19 cellular contexts compared by ENCODE assay signal in genomic region chr9:8394341-8394740, GRCh38.
DNase-seq lines count a peak whose midpoint lies in the region; ATAC-seq and TF ChIP-seq lines count a peak whose summit lies in the region.
"Had no signal": no experiment of that assay in that cellular context is flagged by ENCODE, and none has a peak within 500 bp of the region (broad histone marks: within the 10 kb centered on the region; RNA-seq: fewer than 3 reads in every experiment).

No MANE protein-coding gene starts in this region.

- H3K27ac ChIP-seq in GM23338 (ENCODE audit: low read depth) (no peak overlapping the region), thyroid gland (no peak overlapping the region)
- H3K27ac ChIP-seq: BLaER1 had no signal

- no peaks in the 10 kb centered on the region for H3K36me3 Mint-ChIP-seq in Caco-2 (ENCODE audit: insufficient read depth, unreplicated experiment)
- no peaks in the 10 kb centered on the region for H3K36me3 Mint-ChIP-seq in GM23338 (ENCODE audit: low read depth)
- H3K36me3 Mint-ChIP-seq in nephron (ENCODE audit: low read depth), result peaks cover 35% of the 10 kb centered on the region
- no peaks in the 10 kb centered on the region for H3K36me3 Mint-ChIP-seq in mesothelial cell of epicardium
- H3K36me3 Mint-ChIP-seq: CD14-positive monocyte; CD4-positive, alpha-beta memory T cell; CD4-positive, CD25-positive, alpha-beta regulatory T cell; CD8-positive, alpha-beta memory T cell had no signal

- H3K4me1 Mint-ChIP-seq in Caco-2 (ENCODE audit: low read depth, unreplicated experiment), result no peaks in the 10 kb centered on the region
- peaks cover 18% of the 10 kb centered on the region for H3K4me1 Mint-ChIP-seq in GM23338
- peaks cover 64% of the 10 kb centered on the region for H3K4me1 Mint-ChIP-seq in nephron
- H3K4me1 Mint-ChIP-seq in mesothelial cell of epicardium, result peaks cover 14% of the 10 kb centered on the region
- H3K4me1 Mint-ChIP-seq: CD14-positive monocyte; CD4-positive, alpha-beta memory T cell; CD4-positive, CD25-positive, alpha-beta regulatory T cell; CD8-positive, alpha-beta memory T cell had no signal

- no peaks in the 10 kb centered on the region for H3K9me3 ChIP-seq in Caco-2
- H3K9me3 ChIP-seq in thyroid gland, result no peaks in the 10 kb centered on the region
- H3K9me3 ChIP-seq: BE2C, BLaER1 had no signal

- H3F3A ChIP-seq in GM23338 (replicated peaks; ENCODE audit: low read depth), result no peaks in the 10 kb centered on the region

- H3K4me3 ChIP-seq in Caco-2 (ENCODE audit: low read depth, low read length), result no peak overlapping the region
- no peak overlapping the region for H3K4me3 ChIP-seq in GM23338
- H3K4me3 ChIP-seq in thyroid gland (replicated peaks in 1 of 3), result no peak overlapping the region
- H3K4me3 ChIP-seq: BLaER1 had no signal

- H4K20me1 ChIP-seq in GM23338 (replicated peaks; ENCODE audit: insufficient read depth), result no peaks in the 10 kb centered on the region
- H4K20me1 ChIP-seq: BLaER1 had no signal

- POLR2A ChIA-PET in Caco-2 (lab: Charles Lee), result no interaction called here

- no peaks in the 10 kb centered on the region for H3K79me2 ChIP-seq in GM23338 (replicated peaks; ENCODE audit: insufficient read depth)

- no peaks in the 10 kb centered on the region for H3K4me1 ChIP-seq in Caco-2
- peaks cover 19% of the 10 kb centered on the region for H3K4me1 ChIP-seq in GM23338 (ENCODE audit: insufficient read depth)
- no peaks in the 10 kb centered on the region for H3K4me1 ChIP-seq in thyroid gland
- H3K4me1 ChIP-seq: BE2C, BLaER1 had no signal

- H3K27ac Mint-ChIP-seq in Caco-2 (ENCODE audit: unreplicated experiment) (no peak overlapping the region), GM23338 (no peak overlapping the region), nephron (peak overlapping the region in 2 of 3 experiments; percentile 24 to 44), mesothelial cell of epicardium (no peak overlapping the region)
- H3K27ac Mint-ChIP-seq: CD14-positive monocyte; CD4-positive, alpha-beta memory T cell; CD4-positive, CD25-positive, alpha-beta regulatory T cell; CD8-positive, alpha-beta memory T cell had no signal

- DNase-seq in Caco-2 (no peak), GM23338 (ENCODE audit: low spot score) (no peak), mesothelial cell of epicardium (ENCODE audit: low spot score in 2 of 2, unreplicated experiment in 2 of 2) (no peak), thyroid gland (no peak)
- DNase-seq: 8988T; ACHN; BE2C; C1 segment of cervical spinal cord; Calu3; CD4-positive, alpha-beta memory T cell; CD4-positive, CD25-positive, alpha-beta regulatory T cell; CD8-positive, alpha-beta memory T cell; COR-L47; DMS79 treated with DMSO at 0.1 percent for 48 hours; GF-D8 had no signal

- H3K4me2 ChIP-seq in GM23338, result peak overlapping the region; percentile 13; the same call in 1 of the 2 replicates
- H3K4me2 ChIP-seq: BLaER1 had no signal

- H3K27me3 ChIP-seq in Caco-2 (replicated peaks; ENCODE audit: control insufficient read depth, insufficient read depth, low read length) (no peaks in the 10 kb centered on the region), GM23338 (ENCODE audit: insufficient read depth) (no peaks in the 10 kb centered on the region), thyroid gland (no peaks in the 10 kb centered on the region)
- H3K27me3 ChIP-seq: BE2C, BLaER1 had no signal

- H3K9me3 Mint-ChIP-seq in Caco-2 (ENCODE audit: unreplicated experiment), result no peaks in the 10 kb centered on the region
- no peaks in the 10 kb centered on the region for H3K9me3 Mint-ChIP-seq in GM23338
- no peaks in the 10 kb centered on the region for H3K9me3 Mint-ChIP-seq in nephron
- no peaks in the 10 kb centered on the region for H3K9me3 Mint-ChIP-seq in mesothelial cell of epicardium
- H3K9me3 Mint-ChIP-seq: CD4-positive, alpha-beta memory T cell; CD4-positive, CD25-positive, alpha-beta regulatory T cell; CD8-positive, alpha-beta memory T cell had no signal

- TF ChIP-seq CTCF in Caco-2 (IDR thresholded peaks at IDR 0.05; ENCODE audit: insufficient read depth in 1 of 2, low read depth in 1 of 2, low read length in 1 of 2, severe bottlenecking in 1 of 2, unreplicated experiment in 1 of 2), result no peak
- TF ChIP-seq CTCF in GM23338 (conservative IDR thresholded peaks at IDR 0.05; ENCODE audit: low read depth in 2 of 2), result no peak
- TF ChIP-seq CTCF in nephron (IDR thresholded peaks at IDR 0.05; ENCODE audit: unreplicated experiment in 3 of 3), result no peak
- TF ChIP-seq CTCF in mesothelial cell of epicardium (IDR thresholded peaks at IDR 0.05; ENCODE audit: unreplicated experiment), result no peak
- no peak for TF ChIP-seq CTCF in thyroid gland (IDR thresholded peaks at IDR 0.05)

- intact Hi-C loops in Caco-2 (cut with micrococcal nuclease; ENCODE audit: unreplicated experiment) (no loop called here), thyroid gland (cut with DNase I) (no loop called here)

- H3K36me3 ChIP-seq in Caco-2 (ENCODE audit: control insufficient read depth, insufficient read depth, low read length) (no peaks in the 10 kb centered on the region), GM23338 (ENCODE audit: insufficient read depth) (no peaks in the 10 kb centered on the region), thyroid gland (no peaks in the 10 kb centered on the region)
- H3K36me3 ChIP-seq: BE2C, BLaER1 had no signal

- CTCF ChIA-PET in Caco-2 (lab: Charles Lee), result no interaction called here

- no peak overlapping the region for H2AFZ ChIP-seq in GM23338

- no TSS peak for BruUV-seq in Caco-2 (replicated peaks; lab: Mats Ljungman, UMichigan)

- ATAC-seq in GM23338 (no peak), HG02571 (IDR thresholded peaks at IDR 0.05; ENCODE audit: unreplicated experiment) (no peak)

- 92 to 97% methylated on average over 1 of the region's 1 CpG for WGBS in thyroid gland, 2 donors

- H3K9me2 ChIP-seq in GM23338 (ENCODE audit: insufficient read depth), result no peaks in the 10 kb centered on the region

- no peak for TF ChIP-seq POLR2A in thyroid gland (IDR thresholded peaks at IDR 0.05)

- H3K4me3 Mint-ChIP-seq in Caco-2 (ENCODE audit: unreplicated experiment), result peak overlapping the region; percentile 31
- no peak overlapping the region for H3K4me3 Mint-ChIP-seq in GM23338
- peak overlapping the region in 1 of 3 experiments; percentile 62 for H3K4me3 Mint-ChIP-seq in nephron
- no peak overlapping the region for H3K4me3 Mint-ChIP-seq in mesothelial cell of epicardium
- H3K4me3 Mint-ChIP-seq: CD14-positive monocyte; CD4-positive, alpha-beta memory T cell; CD4-positive, CD25-positive, alpha-beta regulatory T cell; CD8-positive, alpha-beta memory T cell had no signal

- H3K27me3 Mint-ChIP-seq in Caco-2 (ENCODE audit: insufficient read depth, unreplicated experiment) (no peaks in the 10 kb centered on the region), GM23338 (ENCODE audit: insufficient read depth, low read depth, poor library complexity) (peaks cover 2% of the 10 kb centered on the region), nephron (ENCODE audit: low read depth) (no peaks in the 10 kb centered on the region), mesothelial cell of epicardium (ENCODE audit: low read depth) (no peaks in the 10 kb centered on the region)
- H3K27me3 Mint-ChIP-seq: CD4-positive, alpha-beta memory T cell; CD4-positive, CD25-positive, alpha-beta regulatory T cell; CD8-positive, alpha-beta memory T cell had no signal

TF ChIP-seq in GM23338, 12 proteins besides CTCF, POLR2A, EP300 and RAD21 (continues in another document):
- TF ChIP-seq STAT1 (IDR thresholded peaks at IDR 0.05; ENCODE audit: unreplicated experiment) (no peak), POLR2AphosphoS5 (IDR thresholded peaks at IDR 0.05; ENCODE audit: low read depth) (no peak), ZNF331 (CRISPR knock-in tag; IDR thresholded peaks at IDR 0.05; ENCODE audit: low read depth) (no peak), NANOG (IDR thresholded peaks at IDR 0.05; ENCODE audit: borderline replicate concordance) (no peak), EZH2 (IDR thresholded peaks at IDR 0.05; ENCODE audit: low read depth, unreplicated experiment) (no peak), JUNB (IDR thresholded peaks at IDR 0.05; ENCODE audit: unreplicated experiment) (no peak), ZNF114 (CRISPR knock-in tag; IDR thresholded peaks at IDR 0.05) (no peak)

Comparison
In these comparisons a context has a peak if more than half of its experiments do, and no peak if none do; other contexts are left out.
1. H3K27ac Mint-ChIP-seq: peak in nephron (2 of 3); none in Caco-2 (single experiment), GM23338 (single experiment) and mesothelial cell of epicardium (single experiment).